Comparison of ENCODE assay signal across 18 cellular contexts in genomic region chr10:3294919-3295318, GRCh38.
DNase-seq lines count a peak whose midpoint lies in the region; ATAC-seq, FAIRE-seq and TF ChIP-seq lines count a peak whose summit lies in the region.
"Had no signal": no experiment of that assay in that cellular context is flagged by ENCODE, and none has a peak within 500 bp of the region (broad histone marks: within the 10 kb centered on the region; RNA-seq: fewer than 3 reads in every experiment).

No MANE protein-coding gene starts in this region.

- H3K36me3 ChIP-seq in muscle layer of colon (ENCODE audit: insufficient read depth, low read length): no peaks in the 10 kb centered on the region

- no peak overlapping the region for H3K27ac Mint-ChIP-seq in activated CD8-positive, alpha-beta T cell treated with anti-CD3 and anti-CD28 coated beads for 36 hours
- H3K27ac Mint-ChIP-seq: activated CD4-positive, alpha-beta T cell treated with anti-CD3 and anti-CD28 coated beads, Interleukin-2, amount 10 ng/mL, durations not matched to agents 24 days and 14 days; activated naive CD8-positive, alpha-beta T cell treated with anti-CD3 and anti-CD28 coated beads, Interleukin-2, amount 50 U/mL, for 24 hours; dendritic cell treated with granulocyte-macrophage colony-stimulating factor and Interleukin-4, amounts not matched to agents 40 ng/mL and 50 ng/mL, for 4 days; memory B cell; naive thymus-derived CD8-positive, alpha-beta T cell had no signal

- no peak overlapping the region for H3K9ac ChIP-seq in muscle layer of colon (ENCODE audit: low read length)

- H3K27me3 Mint-ChIP-seq in activated CD8-positive, alpha-beta T cell treated with anti-CD3 and anti-CD28 coated beads for 36 hours: peaks cover 6% of the 10 kb centered on the region

- peak; percentile 41 for TF ChIP-seq CTCF in C4-2B (conservative IDR thresholded peaks at IDR 0.05)
- peak; percentile 26; the same call in 1 of the 2 replicates for TF ChIP-seq CTCF in LNCAP (IDR thresholded peaks at IDR 0.05)
- peak; percentile 53 for TF ChIP-seq CTCF in VCaP (conservative IDR thresholded peaks at IDR 0.05)
- no peak for TF ChIP-seq CTCF in activated CD8-positive, alpha-beta T cell treated with anti-CD3 and anti-CD28 coated beads for 36 hours (IDR thresholded peaks at IDR 0.05)

- intact Hi-C loops in activated CD8-positive, alpha-beta T cell treated with anti-CD3 and anti-CD28 coated beads for 36 hours (cut with micrococcal nuclease): no loop called here

- no peak for FAIRE-seq in GM12891 (lab: Jason Lieb, UNC)
- FAIRE-seq: kidney had no signal

- no peak for TF ChIP-seq POLR2A in GM12891 (IDR thresholded peaks at IDR 0.05; ENCODE audit: low read depth, low read length)

- H3K4me1 Mint-ChIP-seq in activated CD8-positive, alpha-beta T cell treated with anti-CD3 and anti-CD28 coated beads for 36 hours (ENCODE audit: low read depth): no peaks in the 10 kb centered on the region
- H3K4me1 Mint-ChIP-seq: activated CD4-positive, alpha-beta T cell treated with anti-CD3 and anti-CD28 coated beads, Interleukin-2, amount 10 ng/mL, durations not matched to agents 24 days and 14 days; activated naive CD8-positive, alpha-beta T cell treated with anti-CD3 and anti-CD28 coated beads, Interleukin-2, amount 50 U/mL, for 24 hours; memory B cell; naive thymus-derived CD8-positive, alpha-beta T cell had no signal

- ATAC-seq in activated CD8-positive, alpha-beta T cell treated with anti-CD3 and anti-CD28 coated beads for 36 hours: no peak
- ATAC-seq: activated naive CD8-positive, alpha-beta T cell treated with anti-CD3 and anti-CD28 coated beads, Interleukin-2, amount 50 U/mL, for 24 hours; naive thymus-derived CD8-positive, alpha-beta T cell had no signal

- H3K27ac ChIP-seq in C4-2B: no peak overlapping the region
- H3K27ac ChIP-seq in VCaP: peak overlapping the region; percentile 55
- H3K27ac ChIP-seq in muscle layer of colon (ENCODE audit: low read depth, low read length): peak overlapping the region; percentile 70
- no peak overlapping the region for H3K27ac ChIP-seq in substantia nigra (ENCODE audit: low read depth, low read length, poor library complexity, severe bottlenecking)

- CTCF ChIA-PET in activated CD8-positive, alpha-beta T cell treated with anti-CD3 and anti-CD28 coated beads for 36 hours (lab: Charles Lee): no interaction called here

- H3K4me3 Mint-ChIP-seq in activated CD8-positive, alpha-beta T cell treated with anti-CD3 and anti-CD28 coated beads for 36 hours: no peak overlapping the region
- H3K4me3 Mint-ChIP-seq: activated CD4-positive, alpha-beta T cell treated with anti-CD3 and anti-CD28 coated beads, Interleukin-2, amount 10 ng/mL, durations not matched to agents 24 days and 14 days; activated naive CD8-positive, alpha-beta T cell treated with anti-CD3 and anti-CD28 coated beads, Interleukin-2, amount 50 U/mL, for 24 hours; dendritic cell treated with granulocyte-macrophage colony-stimulating factor and Interleukin-4, amounts not matched to agents 40 ng/mL and 50 ng/mL, for 4 days; memory B cell; naive thymus-derived CD8-positive, alpha-beta T cell had no signal

- DNase-seq in GM12891 (ENCODE audit: insufficient read length, low spot score) (no peak), substantia nigra (lab: John Stamatoyannopoulos, UW) (no peak)
- no peak for DNase-seq in activated CD8-positive, alpha-beta T cell treated with anti-CD3 and anti-CD28 coated beads for 36 hours
- DNase-seq: activated CD4-positive, alpha-beta T cell treated with anti-CD3 and anti-CD28 coated beads, Interleukin-2, amount 10 ng/mL, durations not matched to agents 24 days and 14 days; activated naive CD8-positive, alpha-beta T cell treated with anti-CD3 and anti-CD28 coated beads, Interleukin-2, amount 50 U/mL, for 24 hours; Caco-2; foreskin fibroblast; GM23248; kidney; MV-4-11; naive thymus-derived CD8-positive, alpha-beta T cell; stimulated activated CD4-positive, alpha-beta T cell treated with anti-CD3 and anti-CD28 coated beads, Interleukin-4, amount 100 ng/mL, for 24 hours had no signal

- H3K4me1 ChIP-seq in muscle layer of colon (ENCODE audit: insufficient read depth, low read length): peaks cover 26% of the 10 kb centered on the region
- H3K4me1 ChIP-seq: Caco-2 had no signal

- H3K9me3 Mint-ChIP-seq in activated CD8-positive, alpha-beta T cell treated with anti-CD3 and anti-CD28 coated beads for 36 hours: no peaks in the 10 kb centered on the region
- H3K9me3 Mint-ChIP-seq: activated CD4-positive, alpha-beta T cell treated with anti-CD3 and anti-CD28 coated beads, Interleukin-2, amount 10 ng/mL, durations not matched to agents 24 days and 14 days; activated naive CD8-positive, alpha-beta T cell treated with anti-CD3 and anti-CD28 coated beads, Interleukin-2, amount 50 U/mL, for 24 hours; dendritic cell treated with granulocyte-macrophage colony-stimulating factor and Interleukin-4, amounts not matched to agents 40 ng/mL and 50 ng/mL, for 4 days; memory B cell; naive thymus-derived CD8-positive, alpha-beta T cell had no signal

- no peaks in the 10 kb centered on the region for H3K36me3 Mint-ChIP-seq in activated CD8-positive, alpha-beta T cell treated with anti-CD3 and anti-CD28 coated beads for 36 hours (ENCODE audit: low read depth)
- H3K36me3 Mint-ChIP-seq: memory B cell; naive thymus-derived CD8-positive, alpha-beta T cell had no signal

- no peak overlapping the region for H3K4me3 ChIP-seq in muscle layer of colon (ENCODE audit: low read depth in 1 of 2, low read length in 2 of 2)

- H3K9me3 ChIP-seq in muscle layer of colon (ENCODE audit: low read length): no peaks in the 10 kb centered on the region
- H3K9me3 ChIP-seq: Caco-2 had no signal

- POLR2A ChIA-PET in activated CD8-positive, alpha-beta T cell treated with anti-CD3 and anti-CD28 coated beads for 36 hours (lab: Charles Lee): no interaction called here

- no peaks in the 10 kb centered on the region for H3K27me3 ChIP-seq in muscle layer of colon (ENCODE audit: control insufficient read depth in 1 of 2, insufficient read depth in 2 of 2, low read length in 2 of 2)

TF ChIP-seq in GM12891, 5 proteins besides CTCF, POLR2A, EP300 and RAD21:
- TF ChIP-seq POU2F2 (IDR thresholded peaks at IDR 0.05; ENCODE audit: low read depth, low read length) (no peak), SPI1 (IDR thresholded peaks at IDR 0.05; ENCODE audit: low read depth, low read length) (no peak), POLR2AphosphoS5 (IDR thresholded peaks at IDR 0.05; ENCODE audit: low read depth, low read length) (no peak), PAX5 (IDR thresholded peaks at IDR 0.05; ENCODE audit: insufficient read depth, low read length, severe bottlenecking) (no peak), TAF1 (IDR thresholded peaks at IDR 0.05; ENCODE audit: low read depth, low read length) (no peak)

Comparison
In these comparisons a context has a peak if more than half of its experiments do, and no peak if none do; other contexts are left out.
1. H3K27ac ChIP-seq: peak in VCaP (single experiment) and muscle layer of colon (single experiment); none in C4-2B (single experiment) and substantia nigra (single experiment).